In the genomic region with DNA sequence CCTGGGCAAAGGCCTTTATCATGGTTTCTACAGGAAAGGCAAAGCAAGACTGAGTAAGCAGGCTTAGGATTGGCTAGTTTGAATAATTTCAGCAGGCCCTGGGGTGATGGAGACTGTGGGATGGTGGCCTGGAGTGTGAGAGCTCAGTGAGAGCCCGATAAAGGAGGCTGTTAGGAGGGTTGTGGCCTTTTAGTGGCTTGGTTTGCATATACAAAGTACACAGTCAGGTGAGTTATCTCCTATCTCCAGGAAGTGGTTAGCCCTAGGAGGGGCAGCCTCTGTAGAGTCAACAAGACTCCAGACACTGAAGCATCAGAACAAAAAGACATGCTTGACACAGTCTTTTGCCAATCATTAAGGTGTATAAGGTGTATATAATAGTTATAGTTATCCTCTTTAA, we compare ENCODE assay signal across 10 cellular contexts.
A peak's percentile ranks its signal among the peaks of the same experiment; 100 is the strongest.
DNase-seq lines count a peak whose midpoint lies in the region; ATAC-seq and TF ChIP-seq lines count a peak whose summit lies in the region.
"Had no signal": no experiment of that assay in that cellular context is flagged by ENCODE, and none has a peak within 500 bp of the region (broad histone marks: within the 10 kb centered on the region; RNA-seq: fewer than 3 reads in every experiment).

No MANE protein-coding gene starts in this region.

- no peak for TF ChIP-seq CTCF in glutamatergic neuron (IDR thresholded peaks at IDR 0.05; ENCODE audit: partially characterized antibody, unreplicated experiment)

- H3K4me1 Mint-ChIP-seq in glutamatergic neuron (ENCODE audit: low read depth, unreplicated experiment) = no peaks in the 10 kb centered on the region

- DNase-seq in NCI-H69 (lab: John Stamatoyannopoulos, UW) (peak; percentile 24), RKO (ENCODE audit: low spot score) (no peak), glutamatergic neuron (no peak), NCI-H2227 (lab: John Stamatoyannopoulos, UW; ENCODE audit: unreplicated experiment) (no peak)
- peak; percentile 44 for DNase-seq in activated effector memory CD4-positive, alpha-beta T cell treated with Interleukin-2 at 50 U/mL for 16 hours
- DNase-seq in stimulated activated CD4-positive, alpha-beta T cell treated with anti-CD3 and anti-CD28 coated beads, Interleukin-4, amount 100 ng/mL, for 24 hours = peak; percentile 17
- DNase-seq: nucleus accumbens, testis had no signal

- H3K27ac Mint-ChIP-seq in glutamatergic neuron (ENCODE audit: unreplicated experiment) = no peak overlapping the region

- H3K4me3 Mint-ChIP-seq in glutamatergic neuron (ENCODE audit: unreplicated experiment) = no peak overlapping the region

- peaks cover 12% of the 10 kb centered on the region for H3K36me3 Mint-ChIP-seq in glutamatergic neuron (ENCODE audit: unreplicated experiment)

- ATAC-seq in GM21576 (IDR thresholded peaks at IDR 0.05; ENCODE audit: unreplicated experiment) (peak; percentile 60), HG02973 (IDR thresholded peaks at IDR 0.05; ENCODE audit: unreplicated experiment) (no peak)

- peaks cover 2% of the 10 kb centered on the region for H3K9me3 Mint-ChIP-seq in glutamatergic neuron (ENCODE audit: unreplicated experiment)

- H3K27me3 Mint-ChIP-seq in glutamatergic neuron (ENCODE audit: unreplicated experiment) = peaks cover 4% of the 10 kb centered on the region

Comparison
In these comparisons a context has a peak if more than half of its experiments do, and no peak if none do; other contexts are left out.
1. DNase-seq: peak in NCI-H69 (single experiment), activated effector memory CD4-positive, alpha-beta T cell treated with Interleukin-2 at 50 U/mL for 16 hours (single experiment) and stimulated activated CD4-positive, alpha-beta T cell treated with anti-CD3 and anti-CD28 coated beads, Interleukin-4, amount 100 ng/mL, for 24 hours (single experiment); none in RKO (single experiment), glutamatergic neuron (single experiment) and NCI-H2227 (single experiment).